Comparison of ENCODE assay signal across 26 cellular contexts in genomic region chr17:57124053-57124452, GRCh38.
"Had no signal": no experiment of that assay in that cellular context is flagged by ENCODE, and none has a peak within 500 bp of the region (broad histone marks: within the 10 kb centered on the region; RNA-seq: fewer than 3 reads in every experiment).

No MANE protein-coding gene starts in this region.

- H3K4me2 ChIP-seq: neural progenitor cell had no signal

- H3K4me3 ChIP-seq: neural progenitor cell, ovary, psoas muscle, right lobe of liver, sigmoid colon, stomach, thoracic aorta, thyroid gland, tibial nerve, upper lobe of left lung, vagina had no signal

- DNase-seq: natural killer cell; occipital lobe; ovary; posterior cingulate gyrus; psoas muscle; right cardiac atrium; right lobe of liver; sigmoid colon; small intestine; stimulated activated CD4-positive, alpha-beta T cell treated with anti-CD3 and anti-CD28 coated beads, Interleukin-15, amount 100 ng/mL, for 24 hours; stimulated activated CD4-positive, alpha-beta T cell treated with anti-CD3 and anti-CD28 coated beads, Interleukin-2, amount 100 ng/mL, for 24 hours; stimulated activated CD4-positive, alpha-beta T cell treated with anti-CD3 and anti-CD28 coated beads, Interleukin-2, amount 100 ng/mL, for 48 hours; stimulated activated CD4-positive, alpha-beta T cell treated with anti-CD3 and anti-CD28 coated beads, Interleukin-4, amount 100 ng/mL, for 24 hours; stimulated activated naive B cell treated with anti-CD40 and anti-IgM and Interleukin-4, amounts not matched to agents 10 μg/mL and 1 μg/mL and 100 μg/mL, for 72 hours; stimulated activated naive CD4-positive, alpha-beta T cell treated with Interleukin-2 at 50 U/mL for 16 hours; stomach; thyroid gland; trophoblast cell; upper lobe of left lung had no signal

- H3K79me2 ChIP-seq: parathyroid adenoma had no signal

- H3K9me3 ChIP-seq: ovary, psoas muscle, right lobe of liver, sigmoid colon, stomach, thoracic aorta, thyroid gland, tibial nerve, upper lobe of left lung, vagina had no signal

- H3K36me3 ChIP-seq: neural progenitor cell, ovary had no signal

- FAIRE-seq: small intestine, urothelium cell line had no signal

- ATAC-seq: natural killer cell; psoas muscle; right lobe of liver; stimulated activated effector memory CD8-positive, alpha-beta T cell treated with anti-CD3 and anti-CD28 coated beads, Interleukin-12 subunit alpha, Interleukin-12 subunit beta, amount 100 ng/mL, for 72 hours; stimulated activated naive B cell treated with anti-CD40 and anti-IgM and Interleukin-4, amounts not matched to agents 10 μg/mL and 1 μg/mL and 100 μg/mL, for 72 hours had no signal

- H3K27me3 ChIP-seq: neural progenitor cell, ovary, right lobe of liver, sigmoid colon, stomach, thyroid gland, tibial nerve, upper lobe of left lung, vagina had no signal

- H3K4me1 ChIP-seq: neural progenitor cell, parathyroid adenoma, psoas muscle, thyroid gland, upper lobe of left lung, vagina had no signal

- H2AFZ ChIP-seq: neural progenitor cell, parathyroid adenoma had no signal

- H3K27ac ChIP-seq: neural progenitor cell, ovary, parathyroid adenoma, psoas muscle, right lobe of liver, sigmoid colon, stomach, thoracic aorta, thyroid gland, tibial nerve, upper lobe of left lung, vagina had no signal

- H3K9ac ChIP-seq: neural progenitor cell, parathyroid adenoma had no signal
